Comparison of ENCODE assay signal across 26 cellular contexts in the genomic region with DNA sequence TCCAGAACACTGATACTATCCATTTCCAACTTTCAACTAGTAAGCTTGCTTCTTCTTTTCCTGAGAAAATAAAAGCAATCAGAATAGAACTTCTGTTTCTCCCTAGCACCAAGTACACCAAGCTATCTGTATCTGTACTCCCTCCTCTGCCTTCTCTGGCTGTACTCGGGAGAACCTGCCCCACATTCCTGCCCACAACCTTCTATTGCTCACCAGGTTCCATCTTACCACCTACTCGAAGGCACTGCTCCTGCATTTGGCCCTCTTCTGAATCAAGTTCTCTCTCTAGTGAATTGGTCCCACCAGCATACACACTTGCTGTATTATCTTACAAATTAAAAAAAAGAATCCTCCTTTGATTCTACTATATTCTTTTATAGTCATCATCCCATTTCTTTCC.
"Had no signal": no experiment of that assay in that cellular context is flagged by ENCODE, and none has a peak within 500 bp of the region (broad histone marks: within the 10 kb centered on the region; RNA-seq: fewer than 3 reads in every experiment).

No MANE protein-coding gene starts in this region.

- H2AFZ ChIP-seq: neural progenitor cell, parathyroid adenoma had no signal

- H3K4me2 ChIP-seq: neural progenitor cell, smooth muscle cell had no signal

- H3K27me3 ChIP-seq: neural progenitor cell, ovary, right atrium auricular region, spleen, stomach, tibial artery, transverse colon, upper lobe of left lung, uterus had no signal

- H3K9me3 ChIP-seq: ovary, psoas muscle, right atrium auricular region, spleen, stomach, thoracic aorta, tibial artery, transverse colon, upper lobe of left lung, uterus had no signal

- DNase-seq: naive thymus-derived CD4-positive, alpha-beta T cell; natural killer cell; occipital lobe; ovary; psoas muscle; retina; spleen; stimulated activated CD4-positive, alpha-beta T cell treated with anti-CD3 and anti-CD28 coated beads, Interleukin-12 subunit alpha, Interleukin-12 subunit beta, amount 100 ng/mL, for 4 hours; stimulated activated CD4-positive, alpha-beta T cell treated with anti-CD3 and anti-CD28 coated beads, Interleukin-2, amount 100 ng/mL, for 24 hours; stimulated activated CD4-positive, alpha-beta T cell treated with anti-CD3 and anti-CD28 coated beads, Interleukin-2, amount 100 ng/mL, for 48 hours; stimulated activated CD4-positive, alpha-beta T cell treated with anti-CD3 and anti-CD28 coated beads, Interleukin-4, amount 100 ng/mL, for 24 hours; stimulated activated naive B cell treated with anti-CD40 and anti-IgM and Interleukin-4, amounts not matched to agents 10 μg/mL and 1 μg/mL and 100 μg/mL, for 72 hours; stimulated activated naive CD4-positive, alpha-beta T cell treated with Interleukin-2 at 50 U/mL for 16 hours; stomach; tibial artery; transverse colon; upper lobe of left lung; uterus had no signal

- H3K79me2 ChIP-seq: parathyroid adenoma had no signal

- ATAC-seq: naive thymus-derived CD4-positive, alpha-beta T cell; natural killer cell; psoas muscle; sciatic nerve; stimulated activated effector memory CD8-positive, alpha-beta T cell treated with anti-CD3 and anti-CD28 coated beads, Interleukin-12 subunit alpha, Interleukin-12 subunit beta, amount 100 ng/mL, for 72 hours; stimulated activated naive B cell treated with anti-CD40 and anti-IgM and Interleukin-4, amounts not matched to agents 10 μg/mL and 1 μg/mL and 100 μg/mL, for 72 hours had no signal

- H3K27ac ChIP-seq: neural progenitor cell, ovary, parathyroid adenoma, psoas muscle, right atrium auricular region, skin epidermis, spleen, stomach, thoracic aorta, tibial artery, transverse colon, upper lobe of left lung, uterus had no signal

- H3K4me1 ChIP-seq: neural progenitor cell, parathyroid adenoma, psoas muscle, right atrium auricular region, spleen, stomach, tibial artery, transverse colon, upper lobe of left lung, uterus had no signal

- H3K4me3 ChIP-seq: neural progenitor cell, ovary, psoas muscle, right atrium auricular region, skin epidermis, smooth muscle cell, spleen, stomach, thoracic aorta, tibial artery, transverse colon, upper lobe of left lung, uterus had no signal

- H3K36me3 ChIP-seq: neural progenitor cell, ovary, right atrium auricular region, spleen, stomach, thoracic aorta, tibial artery, transverse colon, upper lobe of left lung, uterus had no signal

- H3K9ac ChIP-seq: neural progenitor cell, parathyroid adenoma had no signal
